ENCODE assay signal across 8 cellular contexts in genomic region chr15:63046927-63047760, GRCh38. TPM values are rescaled to one million over a fixed set of nuclear protein-coding genes. Genes with fewer than 3 reads are reported as not detected.
DNase-seq lines count a peak whose midpoint lies in the region; ATAC-seq and TF ChIP-seq lines count a peak whose summit lies in the region.

No MANE protein-coding gene starts in this region.

- H3K9me3 ChIP-seq in iPS-18c (ENCODE audit: control insufficient read depth, insufficient read depth, low read length) (no peaks in the 10 kb centered on the region), stomach (no peaks in the 10 kb centered on the region)

- H3K27ac ChIP-seq in stomach, result peak overlapping the region in 4 of 5 donors; percentile 90 to 96 (median 92)

- H3K4me3 ChIP-seq in iPS-18c (ENCODE audit: insufficient read depth, low read depth, low read length) (peak overlapping the region; percentile 58; the same call in 1 of the 2 replicates), stomach (peak overlapping the region; percentile 64 to 83 (median 80))

- H3K27ac Mint-ChIP-seq in T-helper 1 cell treated with Interleukin-12 subunit alpha and Interleukin-12 subunit beta and Interleukin-4 antibody, amounts not matched to agents 30 μg/mL and 1 μg/mL, for 36 hours, result no peak overlapping the region
- no peak overlapping the region for H3K27ac Mint-ChIP-seq in activated CD8-positive, alpha-beta T cell treated with anti-CD3 and anti-CD28 coated beads, Interleukin-2, amount 10 ng/mL, durations not matched to agents 7 days and 5 days

- H3K36me3 Mint-ChIP-seq in T-helper 1 cell treated with Interleukin-12 subunit alpha and Interleukin-12 subunit beta and Interleukin-4 antibody, amounts not matched to agents 30 μg/mL and 1 μg/mL, for 36 hours (ENCODE audit: low read depth), result peaks cover 2% of the 10 kb centered on the region
- H3K36me3 Mint-ChIP-seq in activated CD8-positive, alpha-beta T cell treated with anti-CD3 and anti-CD28 coated beads, Interleukin-2, amount 10 ng/mL, durations not matched to agents 7 days and 5 days (ENCODE audit: low read depth), result no peaks in the 10 kb centered on the region

- intact Hi-C loops in stomach (cut with DNase I; ENCODE audit: low total_unique reads), result loop anchor here (10.0 kb wide), 1 partner anchor 48 kb away; no protein-coding TSS in a partner anchor

- POLR2A ChIA-PET in activated CD8-positive, alpha-beta T cell treated with anti-CD3 and anti-CD28 coated beads, Interleukin-2, amount 10 ng/mL, durations not matched to agents 7 days and 5 days (lab: Charles Lee), result interaction anchor here (1.1 kb wide), 1 partner anchor 110 kb away, joined by 4 read pairs; the partner anchor contains the start of gene RPS27L

- peaks cover 0 to 18% (median 0%) of the 10 kb centered on the region in 4 donors for H3K36me3 ChIP-seq in stomach

- WGBS in stomach, 5 donors, result 53 to 77% (median 71%) methylated on average over 8 of the region's 8 CpGs

- no peak for TF ChIP-seq EP300 in stomach (IDR thresholded peaks at IDR 0.05)

- H3K27me3 ChIP-seq in stomach, result peaks cover 0 to 34% (median 23%) of the 10 kb centered on the region in 3 donors

- no peak for TF ChIP-seq CTCF in stomach (IDR thresholded peaks at IDR 0.05)

- CTCF ChIA-PET in activated CD8-positive, alpha-beta T cell treated with anti-CD3 and anti-CD28 coated beads, Interleukin-2, amount 10 ng/mL, durations not matched to agents 7 days and 5 days (lab: Charles Lee), result interaction anchor here (0.6 to 5.0 kb wide), 41 partner anchors 10 to 1021 kb away, joined by 3 to 90 read pairs (median 4); no protein-coding TSS in a partner anchor

- no peak for ATAC-seq in activated CD8-positive, alpha-beta T cell treated with anti-CD3 and anti-CD28 coated beads, Interleukin-2, amount 10 ng/mL, durations not matched to agents 7 days and 5 days
- no peak for ATAC-seq in GM21526 (IDR thresholded peaks at IDR 0.05; ENCODE audit: low FRiP score, unreplicated experiment)
- no peak for ATAC-seq in GM18520 (IDR thresholded peaks at IDR 0.05; ENCODE audit: unreplicated experiment)

- no peak for TF ChIP-seq POLR2A in stomach (IDR thresholded peaks at IDR 0.05)

- peaks cover 14% of the 10 kb centered on the region for H3K4me1 Mint-ChIP-seq in T-helper 1 cell treated with Interleukin-12 subunit alpha and Interleukin-12 subunit beta and Interleukin-4 antibody, amounts not matched to agents 30 μg/mL and 1 μg/mL, for 36 hours (ENCODE audit: low read depth)
- peaks cover 33% of the 10 kb centered on the region for H3K4me1 Mint-ChIP-seq in activated CD8-positive, alpha-beta T cell treated with anti-CD3 and anti-CD28 coated beads, Interleukin-2, amount 10 ng/mL, durations not matched to agents 7 days and 5 days (ENCODE audit: low read depth)

- DNase-seq in T-helper 1 cell, result no peak
- no peak for DNase-seq in activated CD8-positive, alpha-beta T cell treated with anti-CD3 and anti-CD28 coated beads, Interleukin-2, amount 10 ng/mL, durations not matched to agents 7 days and 5 days
- no peak for DNase-seq in stomach
- DNase-seq in NCI-H1694 treated with DMSO at 0.1 percent for 48 hours (lab: John Stamatoyannopoulos, UW), result no peak

- peaks cover 75% of the 10 kb centered on the region for H3K27me3 Mint-ChIP-seq in T-helper 1 cell treated with Interleukin-12 subunit alpha and Interleukin-12 subunit beta and Interleukin-4 antibody, amounts not matched to agents 30 μg/mL and 1 μg/mL, for 36 hours (ENCODE audit: low read depth)
- H3K27me3 Mint-ChIP-seq in activated CD8-positive, alpha-beta T cell treated with anti-CD3 and anti-CD28 coated beads, Interleukin-2, amount 10 ng/mL, durations not matched to agents 7 days and 5 days (ENCODE audit: low read depth), result peaks cover 60% of the 10 kb centered on the region

- H3K9me3 Mint-ChIP-seq in T-helper 1 cell treated with Interleukin-12 subunit alpha and Interleukin-12 subunit beta and Interleukin-4 antibody, amounts not matched to agents 30 μg/mL and 1 μg/mL, for 36 hours, result no peaks in the 10 kb centered on the region
- no peaks in the 10 kb centered on the region for H3K9me3 Mint-ChIP-seq in activated CD8-positive, alpha-beta T cell treated with anti-CD3 and anti-CD28 coated beads, Interleukin-2, amount 10 ng/mL, durations not matched to agents 7 days and 5 days (ENCODE audit: insufficient read depth)

- H3K4me3 Mint-ChIP-seq in T-helper 1 cell treated with Interleukin-12 subunit alpha and Interleukin-12 subunit beta and Interleukin-4 antibody, amounts not matched to agents 30 μg/mL and 1 μg/mL, for 36 hours, result peak overlapping the region; percentile 72
- peak overlapping the region; percentile 56 for H3K4me3 Mint-ChIP-seq in activated CD8-positive, alpha-beta T cell treated with anti-CD3 and anti-CD28 coated beads, Interleukin-2, amount 10 ng/mL, durations not matched to agents 7 days and 5 days

- H3K4me1 ChIP-seq in stomach, result peaks cover 32 to 73% (median 62%) of the 10 kb centered on the region in 4 donors

RNA-seq across cellular contexts. Expression of gene TPM1, which starts 4.6 kb away (rescaled TPM):
- total RNA-seq in activated CD8-positive, alpha-beta T cell treated with anti-CD3 and anti-CD28 coated beads, Interleukin-2, amount 10 ng/mL, durations not matched to agents 7 days and 5 days, result 1 to 10 TPM; 7.4 to 7.8 TPM
- 1,000 to 10,000 TPM in 4 of 5 donors, 100 to 1,000 TPM in 1; 425 to 2,605 (median 1,087) TPM for total RNA-seq in stomach
- polyA plus RNA-seq in stomach, result 100 to 1,000 TPM; 230 to 494 (median 306) TPM

Comparison
In these comparisons a context has a peak if more than half of its experiments do, and no peak if none do; other contexts are left out.
1. RNA of gene TPM1, which starts 4.6 kb away (total RNA-seq): 425 to 2,605 TPM in stomach; 7.4 to 7.8 TPM in activated CD8-positive, alpha-beta T cell treated with anti-CD3 and anti-CD28 coated beads, Interleukin-2, amount 10 ng/mL, durations not matched to agents 7 days and 5 days; every median in the first group is over 10 times any median in the second.